ENCODE assay signal across 8 cellular contexts in genomic region chr19:10565567-10566407, GRCh38. TPM values are rescaled to one million over a fixed set of nuclear protein-coding genes. Genes with fewer than 3 reads are reported as not detected.
DNase-seq lines count a peak whose midpoint lies in the region; ATAC-seq and TF ChIP-seq lines count a peak whose summit lies in the region.

Gene KRI1 (minus strand): TSS chr19:10566010. CDS start chr19:10565999, 11 bp downstream.

- H3K4me3 ChIP-seq in OCI-LY3 (ENCODE audit: low read length) = peak within 1 kb of the TSS; percentile 79
- H3K4me3 ChIP-seq in mononuclear cell (ENCODE audit: low read length) = peak within 1 kb of the TSS; percentile 97

- H3K9ac ChIP-seq in OCI-LY3 (ENCODE audit: low read length) = peak within 1 kb of the TSS; percentile 81

- H3K36me3 ChIP-seq in OCI-LY3 (replicated peaks; ENCODE audit: low read depth, low read length) = peaks cover 20% of the 10 kb centered on the region

- H3K27ac ChIP-seq in OCI-LY3 (ENCODE audit: low read length) = peak within 1 kb of the TSS; percentile 64

- H2AFZ ChIP-seq in OCI-LY3 (ENCODE audit: low read depth, low read length) = peak within 1 kb of the TSS; percentile 50; the same call in 1 of the 2 replicates

- H3K79me2 ChIP-seq in OCI-LY3 (ENCODE audit: low read length) = peaks cover 26% of the 10 kb centered on the region

- no peak for TF ChIP-seq CTCF in OCI-LY3 (IDR thresholded peaks at IDR 0.05; ENCODE audit: low read depth, low read length)

- H3K4me1 ChIP-seq in OCI-LY3 (ENCODE audit: low read length) = peaks cover 31% of the 10 kb centered on the region
- H3K4me1 ChIP-seq in mononuclear cell (ENCODE audit: insufficient read depth, low read length) = peaks cover 44% of the 10 kb centered on the region

- H3K4me2 ChIP-seq in OCI-LY3 (ENCODE audit: low read length) = peak within 1 kb of the TSS; percentile 91

- no peaks in the 10 kb centered on the region; the same call in none of the 2 replicates for H4K20me1 ChIP-seq in OCI-LY3 (ENCODE audit: insufficient read depth, low read length)

- H3K27me3 ChIP-seq in OCI-LY3 (ENCODE audit: low read depth, low read length) (peaks cover 10% of the 10 kb centered on the region; the same call in 1 of the 2 replicates), mononuclear cell (ENCODE audit: insufficient read depth, low read length) (no peaks in the 10 kb centered on the region)

- H3K9me3 ChIP-seq in OCI-LY3 (ENCODE audit: insufficient read depth, low read length) = no peaks in the 10 kb centered on the region
- no peaks in the 10 kb centered on the region for H3K9me3 ChIP-seq in mononuclear cell (ENCODE audit: low read depth, low read length)

- peak; percentile 99 for DNase-seq in DMS 273 (lab: John Stamatoyannopoulos, UW; ENCODE audit: unreplicated experiment)
- peak; percentile 99 for DNase-seq in HuH-7.5 (ENCODE audit: low spot score)
- DNase-seq in activated CD8-positive, alpha-beta memory T cell treated with anti-CD3 and anti-CD28 coated beads, Interleukin-2, amount 50 U/mL, for 48 hours = peak; percentile 99
- DNase-seq in epidermal melanocyte (ENCODE audit: insufficient read length, low spot score) = peak; percentile 100
- DNase-seq in stimulated activated CD8-positive, alpha-beta memory T cell treated with anti-CD3 and anti-CD28 coated beads, Interleukin-2, amount 100 ng/mL, for 48 hours (ENCODE audit: low read depth in 2 of 2) = peak; percentile 99

- peak; percentile 38 for ATAC-seq in GM21515 (IDR thresholded peaks at IDR 0.05; ENCODE audit: unreplicated experiment)

RNA-seq across cellular contexts. Expression of gene KRI1, which starts in this region (rescaled TPM):
- 6.7 TPM for total RNA-seq in mononuclear cell

Comparison
In these comparisons a context has a peak if more than half of its experiments do, and no peak if none do; other contexts are left out.
1. Peak in every context shown above with its lines: DNase-seq, ATAC-seq, H3K4me3 ChIP-seq and H3K27ac ChIP-seq.